24 cellular contexts compared by ENCODE assay signal in genomic region chr9:18851069-18851468, GRCh38.
DNase-seq lines count a peak whose midpoint lies in the region; ATAC-seq and TF ChIP-seq lines count a peak whose summit lies in the region.
"Had no signal": no experiment of that assay in that cellular context is flagged by ENCODE, and none has a peak within 500 bp of the region (broad histone marks: within the 10 kb centered on the region; RNA-seq: fewer than 3 reads in every experiment).

No MANE protein-coding gene starts in this region.

- no peaks in the 10 kb centered on the region for H3K36me3 ChIP-seq in transverse colon
- H3K36me3 ChIP-seq: BE2C, BLaER1 had no signal

- TF ChIP-seq CTCF in nephron progenitor cell (IDR thresholded peaks at IDR 0.05) (no peak), transverse colon (IDR thresholded peaks at IDR 0.05) (no peak)

- no peaks in the 10 kb centered on the region for H3K9me3 ChIP-seq in transverse colon
- H3K9me3 ChIP-seq: BE2C, BLaER1 had no signal

- H3K36me3 Mint-ChIP-seq in nephron progenitor cell (ENCODE audit: low read depth) = no peaks in the 10 kb centered on the region
- H3K36me3 Mint-ChIP-seq: CD14-positive monocyte; CD4-positive, alpha-beta memory T cell; CD4-positive, CD25-positive, alpha-beta regulatory T cell; CD8-positive, alpha-beta memory T cell had no signal

- H3K9me3 Mint-ChIP-seq in nephron progenitor cell = no peaks in the 10 kb centered on the region
- H3K9me3 Mint-ChIP-seq: CD14-positive monocyte; CD4-positive, alpha-beta memory T cell; CD8-positive, alpha-beta memory T cell had no signal

- H3K4me1 ChIP-seq in transverse colon = peaks cover 0 to 36% (median 13%) of the 10 kb centered on the region in 4 donors
- H3K4me1 ChIP-seq: BLaER1 had no signal

- intact Hi-C loops in left colon (cut with DNase I, micrococcal nuclease) = no loop called here
- intact Hi-C loops in transverse colon (cut with DNase I; ENCODE audit: low total_unique reads) = no loop called here

- DNase-seq in left colon = peak; percentile 10 to 49
- no peak for DNase-seq in nephron progenitor cell
- no peak for DNase-seq in transverse colon
- DNase-seq in activated naive CD4-positive, alpha-beta T cell treated with anti-CD3 and anti-CD28 coated beads, Interleukin-2, amount 50 U/mL, for 16 hours = no peak
- DNase-seq in LoVo (ENCODE audit: low spot score) = no peak
- DNase-seq: 8988T; ACHN; C1 segment of cervical spinal cord; CD4-positive, alpha-beta memory T cell; CD4-positive, CD25-positive, alpha-beta regulatory T cell; CD8-positive, alpha-beta memory T cell; COR-L47; DMS 273 treated with DMSO at 0.1 percent for 48 hours; DMS153; DMS53; DMS79; DND-41; EL; GDM1 had no signal

- peaks cover 4% of the 10 kb centered on the region for H3K27me3 Mint-ChIP-seq in nephron progenitor cell (ENCODE audit: low read depth, poor library complexity)

- no peak for TF ChIP-seq POLR2A in transverse colon (IDR thresholded peaks at IDR 0.05)

- no peak overlapping the region for H3K4me3 Mint-ChIP-seq in nephron progenitor cell
- H3K4me3 Mint-ChIP-seq: CD14-positive monocyte; CD4-positive, alpha-beta memory T cell; CD4-positive, CD25-positive, alpha-beta regulatory T cell; CD8-positive, alpha-beta memory T cell had no signal

- peak overlapping the region in 3 of 4 donors; percentile 15 to 58 (median 25) for H3K27ac ChIP-seq in transverse colon
- H3K27ac ChIP-seq: BLaER1 had no signal

- 50 to 53% methylated on average over 2 of the region's 2 CpGs for whole genome bisulfite sequencing in transverse colon (ENCODE audit: low coverage in 1 of 2), 2 donors

- no peaks in the 10 kb centered on the region for H3K27me3 ChIP-seq in transverse colon
- H3K27me3 ChIP-seq: BE2C, BLaER1 had no signal

- in situ Hi-C loops in transverse colon (cut with MboI; ENCODE audit: low pct_ligation_motif_present in 1 of 4, low pct_unique_long_range_greater_than_20kb in 1 of 4, low sequenced_read_pairs in 3 of 4) = no loop called here

- peak overlapping the region; percentile 18 for H3K27ac Mint-ChIP-seq in nephron progenitor cell
- H3K27ac Mint-ChIP-seq: CD14-positive monocyte; CD4-positive, alpha-beta memory T cell; CD4-positive, CD25-positive, alpha-beta regulatory T cell; CD8-positive, alpha-beta memory T cell had no signal

- ATAC-seq in left colon (peak; percentile 77), HG02973 (IDR thresholded peaks at IDR 0.05; ENCODE audit: unreplicated experiment) (no peak)
- ATAC-seq: GM12878 had no signal

- no peak for TF ChIP-seq EP300 in transverse colon (IDR thresholded peaks at IDR 0.05; ENCODE audit: low read depth)

- no peak overlapping the region for H3K4me3 ChIP-seq in transverse colon
- H3K4me3 ChIP-seq: BLaER1, GM12878 had no signal

- H3K4me1 Mint-ChIP-seq in nephron progenitor cell = peaks cover 21% of the 10 kb centered on the region
- H3K4me1 Mint-ChIP-seq: CD14-positive monocyte; CD4-positive, CD25-positive, alpha-beta regulatory T cell; CD8-positive, alpha-beta memory T cell had no signal

Comparison
In these comparisons a context has a peak if more than half of its experiments do, and no peak if none do; other contexts are left out.
1. DNase-seq: peak in left colon (2 of 2); none in nephron progenitor cell (single experiment), transverse colon (single experiment), activated naive CD4-positive, alpha-beta T cell treated with anti-CD3 and anti-CD28 coated beads, Interleukin-2, amount 50 U/mL, for 16 hours (single experiment) and LoVo (single experiment).